ENCODE assay signal across 8 cellular contexts in the genomic region with DNA sequence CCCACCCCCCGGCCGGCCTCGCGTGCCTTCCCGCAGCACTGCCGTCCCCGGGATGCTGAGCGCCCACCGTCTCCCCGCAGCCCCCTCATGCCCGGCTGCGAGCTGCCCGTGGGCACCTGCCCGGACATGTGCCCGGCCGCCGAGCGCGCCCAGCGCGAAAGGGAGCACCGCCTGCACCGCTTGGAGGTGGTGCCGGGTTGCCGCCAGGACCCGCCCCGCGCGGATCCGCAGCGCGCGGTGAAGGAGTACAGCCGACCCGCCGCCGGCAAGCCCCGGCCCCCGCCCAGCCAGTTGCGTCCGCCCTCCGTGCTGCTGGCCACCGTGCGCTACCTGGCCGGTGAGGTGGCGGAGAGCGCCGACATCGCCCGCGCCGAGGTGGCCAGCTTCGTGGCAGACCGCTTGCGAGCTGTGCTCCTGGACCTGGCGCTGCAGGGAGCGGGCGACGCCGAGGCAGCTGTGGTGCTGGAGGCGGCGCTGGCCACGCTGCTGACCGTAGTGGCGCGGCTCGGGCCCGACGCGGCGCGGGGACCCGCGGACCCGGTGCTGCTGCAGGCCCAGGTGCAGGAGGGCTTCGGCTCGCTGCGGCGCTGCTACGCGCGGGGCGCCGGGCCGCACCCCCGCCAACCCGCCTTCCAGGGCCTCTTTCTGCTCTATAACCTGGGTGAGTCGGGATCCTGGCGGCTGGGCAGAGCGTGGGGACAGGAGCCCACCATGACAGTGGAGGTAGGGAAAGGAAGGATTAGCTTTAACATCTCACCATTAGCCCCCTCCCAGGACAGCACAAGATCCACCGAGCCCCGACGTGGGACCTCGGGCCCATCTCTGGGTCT. TPM values are rescaled to one million over a fixed set of nuclear protein-coding genes. Genes with fewer than 3 reads are reported as not detected.
DNase-seq lines count a peak whose midpoint lies in the region; ATAC-seq lines count a peak whose summit lies in the region.

SAC3D1 (plus strand) TSS at position 5 of the 830 bp plus-strand sequence; CDS start at position 88, 83 bp downstream.

- ATAC-seq in GM19468 (IDR thresholded peaks at IDR 0.05; ENCODE audit: extremely low read depth, unreplicated experiment) (peak; percentile 22), HG03571 (IDR thresholded peaks at IDR 0.05; ENCODE audit: unreplicated experiment) (peak; percentile 32), left lobe of liver (peak; percentile 80)
- ATAC-seq in stimulated activated memory B cell treated with anti-CD40 and anti-IgM and Interleukin-4, amounts not matched to agents 10 μg/mL and 1 μg/mL and 100 μg/mL, for 72 hours: peak; percentile 81

- no peaks in the 10 kb centered on the region for H3K9me3 Mint-ChIP-seq in stimulated activated memory B cell treated with anti-CD40 and anti-IgM and Interleukin-4, amounts not matched to agents 10 μg/mL and 1 μg/mL and 100 μg/mL, for 72 hours

- H3K9me3 ChIP-seq in SK-N-MC (ENCODE audit: low read depth, low read length): no peaks in the 10 kb centered on the region

- peaks cover 19% of the 10 kb centered on the region for H3K4me1 Mint-ChIP-seq in stimulated activated memory B cell treated with anti-CD40 and anti-IgM and Interleukin-4, amounts not matched to agents 10 μg/mL and 1 μg/mL and 100 μg/mL, for 72 hours

- peak within 1 kb of the TSS; percentile 93 for H3K27ac ChIP-seq in SK-N-MC

- DNase-seq in G401 (ENCODE audit: low spot score) (no peak), SK-N-MC (ENCODE audit: low read depth, low spot score) (no peak), left lobe of liver (ENCODE audit: low spot score) (peak; percentile 84), SKM-1 (lab: John Stamatoyannopoulos, UW; ENCODE audit: unreplicated experiment) (no peak)
- DNase-seq in central memory CD4-positive, alpha-beta T cell: peak; percentile 68

- H3K27ac Mint-ChIP-seq in stimulated activated memory B cell treated with anti-CD40 and anti-IgM and Interleukin-4, amounts not matched to agents 10 μg/mL and 1 μg/mL and 100 μg/mL, for 72 hours: peak within 1 kb of the TSS; percentile 93

- H3K27me3 Mint-ChIP-seq in stimulated activated memory B cell treated with anti-CD40 and anti-IgM and Interleukin-4, amounts not matched to agents 10 μg/mL and 1 μg/mL and 100 μg/mL, for 72 hours: no peaks in the 10 kb centered on the region

- H3K9ac ChIP-seq in SK-N-MC (ENCODE audit: insufficient read length): peak within 1 kb of the TSS; percentile 92

- H3K36me3 ChIP-seq in SK-N-MC (ENCODE audit: insufficient read depth, low read length): peaks cover 13% of the 10 kb centered on the region

- H3K4me3 ChIP-seq in SK-N-MC: peak within 1 kb of the TSS; percentile 94

- in situ Hi-C loops in G401 (cut with HindIII; ENCODE audit: low sequenced_read_pairs): no loop called here

- peaks cover 26% of the 10 kb centered on the region for H3K36me3 Mint-ChIP-seq in stimulated activated memory B cell treated with anti-CD40 and anti-IgM and Interleukin-4, amounts not matched to agents 10 μg/mL and 1 μg/mL and 100 μg/mL, for 72 hours

- peak within 1 kb of the TSS; percentile 93 for H3K4me3 Mint-ChIP-seq in stimulated activated memory B cell treated with anti-CD40 and anti-IgM and Interleukin-4, amounts not matched to agents 10 μg/mL and 1 μg/mL and 100 μg/mL, for 72 hours

RNA-seq across cellular contexts. Expression of gene SAC3D1, which starts in this region (rescaled TPM):
- 52.3 and 52.9 TPM in 2 replicates for total RNA-seq in G401 (2014; rRNA removed; shearing (Covaris generic))
- 5.7 TPM for total RNA-seq in left lobe of liver

Comparison
In these comparisons a context has a peak if more than half of its experiments do, and no peak if none do; other contexts are left out.
1. DNase-seq: peak in central memory CD4-positive, alpha-beta T cell (single experiment) and left lobe of liver (single experiment); none in G401 (single experiment), SK-N-MC (single experiment) and SKM-1 (single experiment).
2. ATAC-seq: peak in every context shown above with its lines; median percentile 81 in stimulated activated memory B cell treated with anti-CD40 and anti-IgM and Interleukin-4, amounts not matched to agents 10 μg/mL and 1 μg/mL and 100 μg/mL, for 72 hours; 80 in left lobe of liver; 32 in HG03571; 22 in GM19468.